In the genomic region with DNA sequence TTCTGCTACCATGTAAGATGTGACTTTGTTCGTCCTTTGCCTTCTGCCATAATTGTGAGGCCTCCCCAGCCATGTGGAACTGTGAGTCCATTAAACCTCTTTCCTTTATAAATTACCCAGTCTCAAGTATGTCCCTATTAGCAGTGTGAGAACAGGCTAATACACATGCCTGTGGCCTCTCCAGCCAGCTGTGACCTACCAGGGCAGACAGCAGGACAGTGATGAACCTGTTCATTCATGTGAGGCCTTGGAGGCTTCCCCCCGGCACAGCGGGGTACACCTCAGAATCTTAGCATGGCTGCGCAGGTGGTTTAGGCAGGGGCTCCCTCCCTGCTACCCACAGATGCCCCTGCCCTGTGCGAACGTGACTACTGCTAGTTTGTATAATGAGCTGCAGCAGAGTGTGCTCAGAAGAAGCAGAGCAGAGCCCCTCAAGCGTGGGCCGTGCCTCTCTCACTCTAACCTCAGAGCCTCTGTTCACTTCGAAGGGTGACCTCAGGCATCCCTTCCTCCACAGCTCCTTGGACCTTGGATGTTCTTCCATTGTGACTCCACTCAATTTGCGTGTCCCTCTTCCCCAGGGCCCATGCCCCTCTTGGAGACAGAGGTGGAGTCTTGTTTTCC, we compare ENCODE assay signal across 18 cellular contexts.
"Had no signal": no experiment of that assay in that cellular context is flagged by ENCODE, and none has a peak within 500 bp of the region (broad histone marks: within the 10 kb centered on the region; RNA-seq: fewer than 3 reads in every experiment).

No MANE protein-coding gene starts in this region.

- H3K4me3 Mint-ChIP-seq: nephron; stimulated activated naive B cell treated with anti-CD40 and anti-IgM and Interleukin-4, amounts not matched to agents 10 μg/mL and 1 μg/mL and 100 μg/mL, for 72 hours; type B pancreatic cell had no signal

- H3K27ac ChIP-seq: coronary artery, hepatocyte, psoas muscle, right lobe of liver had no signal

- H3K27me3 ChIP-seq: dorsolateral prefrontal cortex, hepatocyte, right lobe of liver had no signal

- DNase-seq: effector CD8-positive, alpha-beta T cell; foreskin melanocyte; head of caudate nucleus; islet precursor cell; left ventricle myocardium superior; naive B cell; psoas muscle; retina; stimulated activated CD4-positive, alpha-beta T cell treated with anti-CD3 and anti-CD28 coated beads, Interleukin-4, amount 100 ng/mL, for 1 hour; stimulated activated CD8-positive, alpha-beta memory T cell treated with anti-CD3 and anti-CD28 coated beads, Interleukin-4, amount 100 ng/mL, for 48 hours; stimulated activated naive B cell treated with anti-CD40 and anti-IgM and Interleukin-4, amounts not matched to agents 10 μg/mL and 1 μg/mL and 100 μg/mL, for 72 hours had no signal

- ATAC-seq: psoas muscle; right lobe of liver; stimulated activated naive B cell treated with anti-CD40 and anti-IgM and Interleukin-4, amounts not matched to agents 10 μg/mL and 1 μg/mL and 100 μg/mL, for 72 hours had no signal

- H3K36me3 ChIP-seq: right lobe of liver had no signal

- H3K36me3 Mint-ChIP-seq: naive B cell had no signal

- H3K9me3 Mint-ChIP-seq: naive B cell; nephron; stimulated activated naive B cell treated with anti-CD40 and anti-IgM and Interleukin-4, amounts not matched to agents 10 μg/mL and 1 μg/mL and 100 μg/mL, for 72 hours; type B pancreatic cell had no signal

- H3K4me3 ChIP-seq: coronary artery, dorsolateral prefrontal cortex, hepatocyte, lung, psoas muscle, right lobe of liver had no signal

- H3K4me1 Mint-ChIP-seq: nephron had no signal

- H3K27me3 Mint-ChIP-seq: naive B cell; stimulated activated naive B cell treated with anti-CD40 and anti-IgM and Interleukin-4, amounts not matched to agents 10 μg/mL and 1 μg/mL and 100 μg/mL, for 72 hours; type B pancreatic cell had no signal

- H3K9me3 ChIP-seq: psoas muscle, right lobe of liver had no signal

- H3K4me1 ChIP-seq: right lobe of liver had no signal

- H3K27ac Mint-ChIP-seq: stimulated activated naive B cell treated with anti-CD40 and anti-IgM and Interleukin-4, amounts not matched to agents 10 μg/mL and 1 μg/mL and 100 μg/mL, for 72 hours; type B pancreatic cell had no signal
